In genomic region chr19:39846678-39847486, GRCh38 we compare ENCODE assay signal across 9 cellular contexts. TPM values are rescaled to one million over a fixed set of nuclear protein-coding genes. Genes with fewer than 3 reads are reported as not detected.
DNase-seq lines count a peak whose midpoint lies in the region; ATAC-seq, FAIRE-seq and TF ChIP-seq lines count a peak whose summit lies in the region.
"Had no signal": no experiment of that assay in that cellular context is flagged by ENCODE, and none has a peak within 500 bp of the region (broad histone marks: within the 10 kb centered on the region; RNA-seq: fewer than 3 reads in every experiment).

No MANE protein-coding gene starts in this region.

- no peaks in the 10 kb centered on the region for H3K9me3 ChIP-seq in small intestine (ENCODE audit: control insufficient read depth, low read depth)

- H3K27me3 ChIP-seq in small intestine (ENCODE audit: control insufficient read depth in 2 of 2, insufficient read depth in 2 of 2, low read length in 2 of 2): no peaks in the 10 kb centered on the region

- peaks cover 9% of the 10 kb centered on the region for H3K36me3 Mint-ChIP-seq in activated B cell treated with CpG ODN at 0.5 μM for 24 hours (ENCODE audit: low read depth)

- DNase-seq in DMS53 (lab: John Stamatoyannopoulos, UW): peak; percentile 40
- no peak for DNase-seq in DMS53 treated with DMSO at 0.1 percent for 48 hours (lab: John Stamatoyannopoulos, UW; ENCODE audit: unreplicated experiment)
- no peak for DNase-seq in activated B cell treated with CpG ODN at 0.5 μM for 24 hours
- no peak for DNase-seq in left ventricle myocardium superior
- peak; percentile 50 for DNase-seq in small intestine
- DNase-seq in NCI-H226: no peak

- H3K27me3 Mint-ChIP-seq in activated B cell treated with CpG ODN at 0.5 μM for 24 hours: no peaks in the 10 kb centered on the region

- peak overlapping the region; percentile 93 for H3K27ac Mint-ChIP-seq in activated B cell treated with CpG ODN at 0.5 μM for 24 hours

- no peak for ATAC-seq in activated B cell treated with CpG ODN at 0.5 μM for 24 hours (ENCODE audit: low read depth)
- ATAC-seq in left ventricle myocardium superior: peak; percentile 24
- ATAC-seq in HG02884 (IDR thresholded peaks at IDR 0.05; ENCODE audit: unreplicated experiment): no peak
- no peak for ATAC-seq in HG03521 (IDR thresholded peaks at IDR 0.05; ENCODE audit: unreplicated experiment)

- H3K9me3 Mint-ChIP-seq in activated B cell treated with CpG ODN at 0.5 μM for 24 hours: no peaks in the 10 kb centered on the region

- peaks cover 1 to 9% of the 10 kb centered on the region in 2 donors for H3K4me1 ChIP-seq in small intestine (ENCODE audit: control insufficient read depth in 2 of 2, insufficient read depth in 1 of 2, low read depth in 1 of 2, low read length in 1 of 2)

- H3K4me3 ChIP-seq in small intestine (ENCODE audit: low read depth in 1 of 2, low read length in 2 of 2): peak overlapping the region in 1 of 2 donors; percentile 78

- H3K36me3 ChIP-seq in small intestine (ENCODE audit: control insufficient read depth in 2 of 2, insufficient read depth in 2 of 2, low read length in 2 of 2): no peaks in the 10 kb centered on the region

- CTCF ChIA-PET in activated B cell treated with CpG ODN at 0.5 μM for 24 hours (lab: Charles Lee): interaction anchor here (2.5 to 5.5 kb wide), 2 partner anchors 54 to 124 kb away, joined by 12 to 90 read pairs; partner anchors contain the start of gene PSMC4

- POLR2A ChIA-PET in activated B cell treated with CpG ODN at 0.5 μM for 24 hours (lab: Charles Lee): interaction anchor here (0.5 to 4.2 kb wide), 9 partner anchors 13 to 931 kb away, joined by 3 to 63 read pairs (median 5); partner anchors contain the start of genes DYRK1B, PSMC4, RAB4B and RPS16

- no peak for TF ChIP-seq CTCF in activated B cell treated with CpG ODN at 0.5 μM for 24 hours (IDR thresholded peaks at IDR 0.05)

- H3K4me1 Mint-ChIP-seq in activated B cell treated with CpG ODN at 0.5 μM for 24 hours: peaks cover 42% of the 10 kb centered on the region

- peak overlapping the region; percentile 93 for H3K4me3 Mint-ChIP-seq in activated B cell treated with CpG ODN at 0.5 μM for 24 hours

- peak overlapping the region; percentile 84 to 96 for H3K27ac ChIP-seq in small intestine (ENCODE audit: low read depth in 1 of 2, low read length in 1 of 2)

- no peak for FAIRE-seq in small intestine (lab: Jason Lieb, UNC)
- FAIRE-seq: A204.1 had no signal

- 25 to 41% (median 35%) methylated on average over 12 of the region's 12 CpGs for WGBS in small intestine, 3 donors

- intact Hi-C loops in activated B cell treated with CpG ODN at 0.5 μM for 24 hours (cut with micrococcal nuclease) (loop anchor here (1.0 kb wide), 3 partner anchors 14 to 124 kb away; partner anchors contain the start of gene PSMC4), left ventricle myocardium superior (cut with micrococcal nuclease) (loop anchor here (10.0 kb wide), 1 partner anchor 52 kb away; no protein-coding TSS in a partner anchor)

RNA-seq across cellular contexts. Expression of gene FBL, which starts 0.7 kb away (rescaled TPM):
- total RNA-seq in activated B cell treated with CpG ODN at 0.5 μM for 24 hours (420 and 482 TPM in 2 replicates), left ventricle myocardium superior (57.3 TPM)
- polyA plus RNA-seq in small intestine: 100 to 1,000 TPM; 109 to 447 (median 177) TPM

RNA-seq across cellular contexts. Expression of gene DYRK1B, which starts 12.9 kb away (rescaled TPM):
- 16.9 and 17.2 TPM in 2 replicates for total RNA-seq in activated B cell treated with CpG ODN at 0.5 μM for 24 hours
- total RNA-seq in left ventricle myocardium superior: 27.3 TPM
- polyA plus RNA-seq in small intestine: 10 to 100 TPM in 2 of 3 donors, 1 to 10 TPM in 1; 8.6 to 12.1 (median 10.8) TPM

Comparison
In these comparisons a context has a peak if more than half of its experiments do, and no peak if none do; other contexts are left out.
1. DNase-seq: peak in DMS53 (single experiment) and small intestine (single experiment); none in DMS53 treated with DMSO at 0.1 percent for 48 hours (single experiment), activated B cell treated with CpG ODN at 0.5 μM for 24 hours (single experiment), left ventricle myocardium superior (single experiment) and NCI-H226 (single experiment).